ENCODE assay signal across 8 cellular contexts in the genomic region with DNA sequence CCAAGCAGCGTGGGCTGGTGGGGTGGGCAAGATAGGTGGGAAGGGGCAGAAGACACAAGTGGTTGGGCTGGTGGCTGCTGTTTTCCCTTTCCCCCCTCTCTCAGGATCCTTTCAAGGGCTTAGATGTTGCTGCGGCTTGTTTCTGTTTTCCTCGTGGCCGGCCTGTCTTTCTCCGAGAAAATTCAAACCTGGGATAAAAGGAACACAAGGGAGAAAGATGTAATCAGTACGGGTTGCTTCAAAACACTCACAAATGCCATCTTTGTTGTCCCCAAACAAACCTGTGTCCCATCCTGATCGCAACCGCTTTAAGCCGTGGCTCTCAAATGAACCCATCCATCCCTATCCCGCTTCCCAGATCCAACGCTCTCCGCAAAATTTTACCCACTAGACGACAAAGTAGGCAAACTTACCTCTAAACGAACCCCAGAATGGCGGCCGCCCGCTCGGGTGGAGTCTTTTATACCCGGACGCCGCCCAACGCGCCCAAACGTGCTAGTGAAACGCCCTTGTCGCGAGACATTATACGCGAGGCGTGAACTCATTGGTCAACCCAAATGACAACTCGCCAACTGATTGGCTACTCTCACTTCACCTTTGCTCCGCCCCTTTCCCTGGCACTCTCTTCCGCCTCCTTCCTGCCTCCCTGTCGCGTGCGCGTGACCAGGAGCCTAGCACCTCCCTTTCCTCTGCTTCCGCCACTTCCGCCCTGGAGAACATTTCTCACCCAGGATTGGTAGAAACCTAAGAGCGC. TPM values are rescaled to one million over a fixed set of nuclear protein-coding genes. Genes with fewer than 3 reads are reported as not detected.
A peak's percentile ranks its signal among the peaks of the same experiment; 100 is the strongest.
DNase-seq lines count a peak whose midpoint lies in the region; ATAC-seq, FAIRE-seq and TF ChIP-seq lines count a peak whose summit lies in the region.

A gene (minus strand): TSS at position 433 of the 754 bp plus-strand sequence. CDS start 7,299 bp downstream, outside the sequence.

- FAIRE-seq in bronchial epithelial cell (lab: Jason Lieb, UNC) (peak; percentile 76), small intestine (lab: Jason Lieb, UNC) (peak; percentile 53)

- H3K27ac ChIP-seq in iPS-20b (ENCODE audit: low read length) (peak within 1 kb of the TSS; percentile 83), small intestine (ENCODE audit: low read depth in 1 of 2, low read length in 1 of 2) (peak within 1 kb of the TSS; percentile 98 to 99)

- H3K4me1 ChIP-seq in iPS-20b (ENCODE audit: insufficient read depth, low read length), result peaks cover 16% of the 10 kb centered on the region
- peaks cover 0 to 3% of the 10 kb centered on the region in 2 donors for H3K4me1 ChIP-seq in small intestine (ENCODE audit: control insufficient read depth in 2 of 2, insufficient read depth in 1 of 2, low read depth in 1 of 2, low read length in 1 of 2)

- peak within 1 kb of the TSS; percentile 99 for H3K4me3 ChIP-seq in AG04449 (ENCODE audit: low read depth, low read length)
- H3K4me3 ChIP-seq in WI38 (ENCODE audit: low read depth, low read length), result peak within 1 kb of the TSS; percentile 97
- H3K4me3 ChIP-seq in bronchial epithelial cell (ENCODE audit: low read depth, low read length), result peak within 1 kb of the TSS; percentile 73
- H3K4me3 ChIP-seq in iPS-20b (ENCODE audit: low read length), result peak within 1 kb of the TSS; percentile 83
- H3K4me3 ChIP-seq in small intestine (ENCODE audit: low read depth in 1 of 2, low read length in 2 of 2), result peak within 1 kb of the TSS; percentile 65 to 92

- POLR2A ChIA-PET in AG04449 (lab: Yijun Ruan, JAX), result interaction anchor here (0.6 to 1.3 kb wide), 6 partner anchors 12 to 104 kb away, joined by 3 to 6 read pairs (median 4); a partner anchor contains a TSS

- H3K27me3 ChIP-seq in bronchial epithelial cell (ENCODE audit: control insufficient read depth, insufficient read depth, low read length) (no peaks in the 10 kb centered on the region), iPS-20b (ENCODE audit: insufficient read depth, low read length) (no peaks in the 10 kb centered on the region), small intestine (ENCODE audit: control insufficient read depth in 2 of 2, insufficient read depth in 2 of 2, low read length in 2 of 2) (no peaks in the 10 kb centered on the region)

- peak; percentile 87 for ATAC-seq in GM18907 (IDR thresholded peaks at IDR 0.05; ENCODE audit: unreplicated experiment)
- peak; percentile 81 for ATAC-seq in HG03159 (IDR thresholded peaks at IDR 0.05; ENCODE audit: unreplicated experiment)

- no peaks in the 10 kb centered on the region for H3K9me3 ChIP-seq in iPS-20b (ENCODE audit: insufficient read depth, low read depth, low read length)
- no peaks in the 10 kb centered on the region for H3K9me3 ChIP-seq in small intestine (ENCODE audit: control insufficient read depth, low read depth)

- 0 to 1% (median 0%) methylated on average over 39 to 40 of the region's 40 CpGs for WGBS in small intestine, 3 donors

- peak; percentile 99 for DNase-seq in AG04449 (ENCODE audit: low read depth, low spot score)
- peak; percentile 100 for DNase-seq in NCI-H2227 treated with DMSO at 0.1 percent for 48 hours (lab: John Stamatoyannopoulos, UW)
- peak; percentile 99 for DNase-seq in bronchial epithelial cell (ENCODE audit: low read depth)
- peak; percentile 100 for DNase-seq in small intestine

- peak within 1 kb of the TSS; percentile 98 for H3K9ac ChIP-seq in iPS-20b (ENCODE audit: low read depth, low read length)

- peaks cover 15% of the 10 kb centered on the region for H3K36me3 ChIP-seq in bronchial epithelial cell (ENCODE audit: control insufficient read depth, insufficient read depth, low read length)
- H3K36me3 ChIP-seq in iPS-20b (ENCODE audit: insufficient read depth, low read depth, low read length), result peaks cover 57% of the 10 kb centered on the region
- H3K36me3 ChIP-seq in small intestine (ENCODE audit: control insufficient read depth in 2 of 2, insufficient read depth in 2 of 2, low read length in 2 of 2), result peaks cover 0 to 9% of the 10 kb centered on the region in 2 donors

- TF ChIP-seq CTCF in AG04449 (IDR thresholded peaks at IDR 0.05; ENCODE audit: insufficient read depth, low read length, missing control alignments), result no peak
- TF ChIP-seq CTCF in WI38 (IDR thresholded peaks at IDR 0.05; ENCODE audit: low read depth, low read length), result no peak
- TF ChIP-seq CTCF in bronchial epithelial cell (IDR thresholded peaks at IDR 0.05; ENCODE audit: insufficient read depth, low read length, severe bottlenecking), result no peak

- CTCF ChIA-PET in AG04449 (lab: Yijun Ruan, JAX), result interaction anchor here (1.0 to 1.8 kb wide), 3 partner anchors 10 to 55 kb away, joined by 3 to 8 read pairs (median 3); a partner anchor contains a TSS

RNA-seq across cellular contexts. Expression of the gene that starts here (rescaled TPM):
- 10.5 and 18.3 TPM in 2 replicates for total RNA-seq in bronchial epithelial cell
- polyA plus RNA-seq in small intestine, result 10 to 100 TPM; 21.3 to 35.1 (median 30.0) TPM

Comparison
In these comparisons a context has a peak if more than half of its experiments do, and no peak if none do; other contexts are left out.
1. Peak in every context shown above with its lines: DNase-seq, ATAC-seq, H3K4me3 ChIP-seq and H3K27ac ChIP-seq.